ENCODE assay signal across 8 cellular contexts in the genomic region with DNA sequence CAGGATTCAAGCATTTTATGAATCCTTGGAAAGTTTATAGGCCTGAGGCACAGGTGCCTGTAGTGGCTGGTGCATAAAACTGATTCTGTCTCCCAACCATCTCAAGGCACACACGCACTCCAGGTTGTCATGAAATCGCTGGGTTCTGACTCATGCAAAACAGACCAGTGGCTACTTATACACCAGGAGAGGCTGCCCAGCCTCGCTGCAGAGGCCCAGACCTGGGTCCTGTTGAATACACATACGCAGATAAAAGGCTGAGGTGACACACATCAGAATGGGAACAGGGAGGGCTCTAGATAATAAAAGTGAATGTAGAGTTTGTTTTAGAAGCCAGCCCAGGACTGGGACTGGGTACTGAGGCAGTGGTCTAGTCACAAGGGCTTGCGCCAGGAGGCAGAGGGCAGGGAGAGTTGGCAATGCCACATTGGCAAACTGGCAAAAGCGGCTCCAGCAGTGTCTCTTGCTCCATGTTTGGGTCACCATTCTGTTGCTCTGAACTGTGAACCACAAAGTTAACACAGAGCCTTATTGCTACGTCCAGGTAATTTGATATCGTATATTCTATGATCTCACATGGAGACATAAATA. TPM values are rescaled to one million over a fixed set of nuclear protein-coding genes. Genes with fewer than 3 reads are reported as not detected.
A peak's percentile ranks its signal among the peaks of the same experiment; 100 is the strongest.
DNase-seq lines count a peak whose midpoint lies in the region; ATAC-seq and TF ChIP-seq lines count a peak whose summit lies in the region.

No MANE protein-coding gene starts in this region.

- H3K9me3 ChIP-seq in suprapubic skin (no peaks in the 10 kb centered on the region), ovary (no peaks in the 10 kb centered on the region)

- H3K9me3 Mint-ChIP-seq in activated T-cell treated with anti-CD3 and anti-CD28 coated beads, Interleukin-2, amount 50 U/mL, for 72 hours: no peaks in the 10 kb centered on the region
- H3K9me3 Mint-ChIP-seq in activated T-helper 17 cell treated with anti-CD3 and anti-CD28 coated beads, Interleukin-2, amount 50 U/mL, for 72 hours: no peaks in the 10 kb centered on the region

- H3K36me3 Mint-ChIP-seq in activated T-cell treated with anti-CD3 and anti-CD28 coated beads, Interleukin-2, amount 50 U/mL, for 72 hours (ENCODE audit: insufficient read depth in 2 of 2): no peaks in the 10 kb centered on the region
- no peaks in the 10 kb centered on the region for H3K36me3 Mint-ChIP-seq in activated T-helper 17 cell treated with anti-CD3 and anti-CD28 coated beads, Interleukin-2, amount 50 U/mL, for 72 hours (ENCODE audit: low read depth)

- peaks cover 16% of the 10 kb centered on the region for H3K4me1 ChIP-seq in suprapubic skin
- H3K4me1 ChIP-seq in ovary (ENCODE audit: insufficient read depth): peaks cover 2% of the 10 kb centered on the region

- peak overlapping the region; percentile 87 to 92 for H3K4me3 Mint-ChIP-seq in activated T-cell treated with anti-CD3 and anti-CD28 coated beads, Interleukin-2, amount 50 U/mL, for 72 hours
- H3K4me3 Mint-ChIP-seq in activated T-helper 17 cell treated with anti-CD3 and anti-CD28 coated beads, Interleukin-2, amount 50 U/mL, for 72 hours: peak overlapping the region; percentile 91

- WGBS in suprapubic skin: 90% methylated on average over 8 of the region's 8 CpGs
- 84 to 92% (median 87%) methylated on average over 8 of the region's 8 CpGs for WGBS in ovary, 3 donors

- H3K27me3 ChIP-seq in suprapubic skin (no peaks in the 10 kb centered on the region), ovary (no peaks in the 10 kb centered on the region)

- TF ChIP-seq EP300 in suprapubic skin (IDR thresholded peaks at IDR 0.05) (no peak), ovary (IDR thresholded peaks at IDR 0.05) (no peak)

- DNase-seq in activated T-cell treated with anti-CD3 and anti-CD28 coated beads, Interleukin-2, amount 50 U/mL, for 72 hours: no peak
- no peak for DNase-seq in activated T-cell treated with anti-CD3 and anti-CD28 coated beads, Interleukin-2, amount 50 U/mL, for 1 hour
- DNase-seq in islet precursor cell: peak; percentile 63
- peak in 1 of 2 donors; percentile 61 for DNase-seq in suprapubic skin (ENCODE audit: low spot score in 2 of 2)
- DNase-seq in LoVo (ENCODE audit: low spot score): no peak
- no peak for DNase-seq in ovary
- no peak for DNase-seq in NCI-H2171 (lab: John Stamatoyannopoulos, UW)

- intact Hi-C loops in ovary (cut with DNase I): no loop called here

- H3K36me3 ChIP-seq in suprapubic skin (no peaks in the 10 kb centered on the region), ovary (no peaks in the 10 kb centered on the region)

- no peaks in the 10 kb centered on the region for H3K27me3 Mint-ChIP-seq in activated T-cell treated with anti-CD3 and anti-CD28 coated beads, Interleukin-2, amount 50 U/mL, for 72 hours (ENCODE audit: low read depth)
- no peaks in the 10 kb centered on the region for H3K27me3 Mint-ChIP-seq in activated T-helper 17 cell treated with anti-CD3 and anti-CD28 coated beads, Interleukin-2, amount 50 U/mL, for 72 hours

- ATAC-seq in activated T-cell treated with anti-CD3 and anti-CD28 coated beads, Interleukin-2, amount 50 U/mL, for 72 hours (replicated peaks in 1 of 2): no peak
- ATAC-seq in activated T-helper 17 cell treated with anti-CD3 and anti-CD28 coated beads, Interleukin-2, amount 50 U/mL, for 72 hours (replicated peaks): no peak

- TF ChIP-seq CTCF in suprapubic skin (IDR thresholded peaks at IDR 0.05) (no peak), ovary (IDR thresholded peaks at IDR 0.05) (no peak)

- no peak overlapping the region for H3K27ac Mint-ChIP-seq in activated T-cell treated with anti-CD3 and anti-CD28 coated beads, Interleukin-2, amount 50 U/mL, for 72 hours
- H3K27ac Mint-ChIP-seq in activated T-helper 17 cell treated with anti-CD3 and anti-CD28 coated beads, Interleukin-2, amount 50 U/mL, for 72 hours: no peak overlapping the region

- H3K27ac ChIP-seq in suprapubic skin (no peak overlapping the region), ovary (no peak overlapping the region)

- H3K4me3 ChIP-seq in suprapubic skin (peak overlapping the region; percentile 64), ovary (no peak overlapping the region)

- TF ChIP-seq POLR2A in suprapubic skin (IDR thresholded peaks at IDR 0.05) (no peak), ovary (IDR thresholded peaks at IDR 0.05) (no peak)

- no peaks in the 10 kb centered on the region for H3K4me1 Mint-ChIP-seq in activated T-cell treated with anti-CD3 and anti-CD28 coated beads, Interleukin-2, amount 50 U/mL, for 72 hours (ENCODE audit: low read depth)
- H3K4me1 Mint-ChIP-seq in activated T-helper 17 cell treated with anti-CD3 and anti-CD28 coated beads, Interleukin-2, amount 50 U/mL, for 72 hours: no peaks in the 10 kb centered on the region

RNA-seq across cellular contexts. Expression of a gene that starts 13.6 kb away (rescaled TPM):
- total RNA-seq in activated T-cell treated with anti-CD3 and anti-CD28 coated beads, Interleukin-2, amount 50 U/mL, for 72 hours: not detected
- not detected for total RNA-seq in activated T-helper 17 cell treated with anti-CD3 and anti-CD28 coated beads, Interleukin-2, amount 50 U/mL, for 72 hours
- total RNA-seq in suprapubic skin: not detected
- not detected for total RNA-seq in ovary
- not detected for polyA plus RNA-seq in ovary

RNA-seq across cellular contexts. Expression of a gene that starts 54.4 kb away (rescaled TPM):
- total RNA-seq in activated T-cell treated with anti-CD3 and anti-CD28 coated beads, Interleukin-2, amount 50 U/mL, for 72 hours: not detected
- not detected for total RNA-seq in activated T-helper 17 cell treated with anti-CD3 and anti-CD28 coated beads, Interleukin-2, amount 50 U/mL, for 72 hours
- total RNA-seq in suprapubic skin (not detected), ovary (not detected)
- polyA plus RNA-seq in ovary: not detected
